Comparison of ENCODE assay signal across 8 cellular contexts in the genomic region with DNA sequence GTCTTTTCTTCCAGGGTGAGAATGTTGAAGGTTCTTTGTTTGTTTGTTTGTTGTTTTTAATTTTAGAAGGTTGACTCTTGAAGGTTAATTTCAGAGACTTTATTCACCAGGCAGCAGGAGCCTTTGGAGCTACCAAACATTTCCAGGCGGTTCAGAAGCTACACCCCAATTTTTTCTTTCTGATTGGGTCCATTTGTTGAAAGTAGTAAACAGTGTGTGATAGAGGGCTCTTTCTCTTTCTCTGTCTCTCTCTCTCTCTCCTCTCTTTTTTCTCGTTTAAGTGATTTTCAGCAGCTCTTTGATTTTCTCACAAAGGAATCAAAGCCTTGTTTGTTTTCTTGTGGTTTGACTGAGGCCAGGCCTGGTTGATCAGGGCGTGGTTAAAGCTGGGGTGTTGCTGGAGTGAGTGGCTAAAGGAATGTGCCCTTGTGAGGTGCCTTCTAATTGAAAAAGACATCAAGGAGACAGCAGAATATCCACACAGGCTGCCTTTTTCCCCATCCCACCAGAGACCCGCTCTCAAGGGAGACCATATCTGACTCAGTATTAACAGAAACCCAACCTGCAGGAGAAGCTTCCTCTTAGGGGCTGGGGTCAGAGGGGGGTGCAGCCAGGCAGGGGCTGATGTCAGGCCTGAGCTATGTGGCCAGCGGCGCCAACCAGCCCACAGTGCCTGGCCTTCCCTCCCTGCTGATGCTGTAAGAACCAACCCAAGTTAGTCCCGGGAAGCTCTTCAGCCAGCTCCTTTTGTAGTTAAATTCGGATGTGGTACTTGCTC. TPM values are rescaled to one million over a fixed set of nuclear protein-coding genes. Genes with fewer than 3 reads are reported as not detected.
DNase-seq lines count a peak whose midpoint lies in the region; ATAC-seq and TF ChIP-seq lines count a peak whose summit lies in the region.

No MANE protein-coding gene starts in this region.

- no peak for TF ChIP-seq CTCF in gastrocnemius medialis (IDR thresholded peaks at IDR 0.05 in 4 of 5, conservative IDR thresholded peaks at IDR 0.05 in 1 of 5)

- H3K4me3 ChIP-seq in adipocyte (ENCODE audit: low read length) (peak overlapping the region; percentile 93), gastrocnemius medialis (peak overlapping the region; percentile 54 to 65 (median 61))

- no peak overlapping the region for H3K27ac Mint-ChIP-seq in stimulated activated effector memory CD8-positive, alpha-beta T cell treated with anti-CD3 and anti-CD28 coated beads, Interleukin-12 subunit alpha, Interleukin-12 subunit beta, amount 100 ng/mL, for 72 hours

- DNase-seq in GM04504 (ENCODE audit: low read depth), result peak; percentile 53
- peak; percentile 89 for DNase-seq in adipocyte (ENCODE audit: low read depth)
- peak; percentile 67 for DNase-seq in left cardiac atrium
- DNase-seq in gastrocnemius medialis, result peak in 1 of 2 donors; percentile 49
- DNase-seq in stimulated activated effector memory CD8-positive, alpha-beta T cell treated with anti-CD3 and anti-CD28 coated beads, Interleukin-12 subunit alpha, Interleukin-12 subunit beta, amount 100 ng/mL, for 72 hours (ENCODE audit: low spot score in 2 of 2), result no peak
- no peak for DNase-seq in GM19240 (ENCODE audit: insufficient read length, low spot score)
- DNase-seq in OCI-M1 (lab: John Stamatoyannopoulos, UW), result no peak

- TF ChIP-seq POLR2A in gastrocnemius medialis (IDR thresholded peaks at IDR 0.05), result no peak

- H3K9me3 ChIP-seq in adipocyte (ENCODE audit: control insufficient read depth, low read length) (no peaks in the 10 kb centered on the region), gastrocnemius medialis (no peaks in the 10 kb centered on the region)

- H3K36me3 Mint-ChIP-seq in stimulated activated effector memory CD8-positive, alpha-beta T cell treated with anti-CD3 and anti-CD28 coated beads, Interleukin-12 subunit alpha, Interleukin-12 subunit beta, amount 100 ng/mL, for 72 hours, result no peaks in the 10 kb centered on the region

- H3K4me1 ChIP-seq in adipocyte (ENCODE audit: control insufficient read depth, insufficient read depth, low read length) (peaks cover 55% of the 10 kb centered on the region), gastrocnemius medialis (peaks cover 81% of the 10 kb centered on the region in 2 donors)

- peak overlapping the region; percentile 96 for H3K9ac ChIP-seq in adipocyte (ENCODE audit: low read length)

- no peaks in the 10 kb centered on the region for H3K9me3 Mint-ChIP-seq in stimulated activated effector memory CD8-positive, alpha-beta T cell treated with anti-CD3 and anti-CD28 coated beads, Interleukin-12 subunit alpha, Interleukin-12 subunit beta, amount 100 ng/mL, for 72 hours

- H3K27me3 ChIP-seq in adipocyte (replicated peaks; ENCODE audit: control insufficient read depth, insufficient read depth, low read length) (no peaks in the 10 kb centered on the region), gastrocnemius medialis (no peaks in the 10 kb centered on the region)

- H3K4me3 Mint-ChIP-seq in stimulated activated effector memory CD8-positive, alpha-beta T cell treated with anti-CD3 and anti-CD28 coated beads, Interleukin-12 subunit alpha, Interleukin-12 subunit beta, amount 100 ng/mL, for 72 hours, result no peak overlapping the region

- in situ Hi-C loops in gastrocnemius medialis (cut with MboI; ENCODE audit: low sequenced_read_pairs in 4 of 4), result no loop called here

- H3K4me1 Mint-ChIP-seq in stimulated activated effector memory CD8-positive, alpha-beta T cell treated with anti-CD3 and anti-CD28 coated beads, Interleukin-12 subunit alpha, Interleukin-12 subunit beta, amount 100 ng/mL, for 72 hours, result peaks cover 4% of the 10 kb centered on the region

- ATAC-seq in left cardiac atrium, result peak; percentile 56 to 69
- no peak for ATAC-seq in gastrocnemius medialis
- ATAC-seq in stimulated activated effector memory CD8-positive, alpha-beta T cell treated with anti-CD3 and anti-CD28 coated beads, Interleukin-12 subunit alpha, Interleukin-12 subunit beta, amount 100 ng/mL, for 72 hours, result no peak
- no peak for ATAC-seq in HG02571 (IDR thresholded peaks at IDR 0.05; ENCODE audit: unreplicated experiment)

- H3K36me3 ChIP-seq in adipocyte (ENCODE audit: control insufficient read depth, insufficient read depth, low read length, severe bottlenecking) (no peaks in the 10 kb centered on the region), gastrocnemius medialis (no peaks in the 10 kb centered on the region)

- H3K27ac ChIP-seq in gastrocnemius medialis, result peak overlapping the region; percentile 86 to 95 (median 94)

- intact Hi-C loops in left cardiac atrium (cut with DNase I), result loop anchor here in 1 of 2 donors (5.0 kb wide), 1 partner anchor 189 kb away; no protein-coding TSS in a partner anchor
- intact Hi-C loops in gastrocnemius medialis (cut with DNase I; ENCODE audit: low total_unique reads), result loop anchor here (5.0 kb wide), 1 partner anchor 89 kb away; no protein-coding TSS in a partner anchor

RNA-seq across cellular contexts. Expression of a gene that starts 40.4 kb away (rescaled TPM):
- total RNA-seq in left cardiac atrium, result 10 to 100 TPM; 49.0 to 63.1 TPM
- total RNA-seq in gastrocnemius medialis, result 10 to 100 TPM; 45.5 to 73.2 (median 61.5) TPM

Comparison
In these comparisons a context has a peak if more than half of its experiments do, and no peak if none do; other contexts are left out.
1. DNase-seq: peak in GM04504 (single experiment), adipocyte (single experiment) and left cardiac atrium (single experiment); none in stimulated activated effector memory CD8-positive, alpha-beta T cell treated with anti-CD3 and anti-CD28 coated beads, Interleukin-12 subunit alpha, Interleukin-12 subunit beta, amount 100 ng/mL, for 72 hours (0 of 2), GM19240 (single experiment) and OCI-M1 (single experiment).
2. ATAC-seq: peak in left cardiac atrium (2 of 2); none in gastrocnemius medialis (0 of 2), stimulated activated effector memory CD8-positive, alpha-beta T cell treated with anti-CD3 and anti-CD28 coated beads, Interleukin-12 subunit alpha, Interleukin-12 subunit beta, amount 100 ng/mL, for 72 hours (single experiment) and HG02571 (single experiment).